ENCODE assay signal across 8 cellular contexts in genomic region chr16:27639588-27640276, GRCh38.
DNase-seq lines count a peak whose midpoint lies in the region; ATAC-seq and TF ChIP-seq lines count a peak whose summit lies in the region.

No MANE protein-coding gene starts in this region.

- H3K4me3 ChIP-seq in DOHH2 (ENCODE audit: low read length) = no peak overlapping the region

- intact Hi-C loops in activated CD4-positive, alpha-beta memory T cell treated with anti-CD3 and anti-CD28 coated beads for 36 hours (cut with micrococcal nuclease) = loop anchor here (5.0 kb wide), 1 partner anchor 228 kb away; no protein-coding TSS in a partner anchor
- intact Hi-C loops in posterior vena cava (cut with DNase I) = loop anchor here in 1 of 2 donors (1.0 kb wide), 1 partner anchor 40 kb away; no protein-coding TSS in a partner anchor

- no peak overlapping the region for H3K4me3 Mint-ChIP-seq in activated CD4-positive, alpha-beta memory T cell treated with anti-CD3 and anti-CD28 coated beads for 36 hours
- H3K4me3 Mint-ChIP-seq in glutamatergic neuron (ENCODE audit: unreplicated experiment) = no peak overlapping the region

- POLR2A ChIA-PET in activated CD4-positive, alpha-beta memory T cell treated with anti-CD3 and anti-CD28 coated beads for 36 hours (lab: Charles Lee) = no interaction called here

- H3K9me3 ChIP-seq in DOHH2 (ENCODE audit: control insufficient read depth, insufficient read depth, low read length) = no peaks in the 10 kb centered on the region

- no peaks in the 10 kb centered on the region for H3F3A ChIP-seq in DOHH2 (ENCODE audit: control insufficient read depth, insufficient read depth)

- H3K9me3 Mint-ChIP-seq in activated CD4-positive, alpha-beta memory T cell treated with anti-CD3 and anti-CD28 coated beads for 36 hours = no peaks in the 10 kb centered on the region
- H3K9me3 Mint-ChIP-seq in glutamatergic neuron (ENCODE audit: unreplicated experiment) = peaks cover 1% of the 10 kb centered on the region

- H3K36me3 Mint-ChIP-seq in activated CD4-positive, alpha-beta memory T cell treated with anti-CD3 and anti-CD28 coated beads for 36 hours = peaks cover 12% of the 10 kb centered on the region
- no peaks in the 10 kb centered on the region for H3K36me3 Mint-ChIP-seq in glutamatergic neuron (ENCODE audit: unreplicated experiment)

- H3K27me3 ChIP-seq in DOHH2 (ENCODE audit: control insufficient read depth, low read length) = no peaks in the 10 kb centered on the region

- no peaks in the 10 kb centered on the region for H3K4me1 ChIP-seq in DOHH2 (ENCODE audit: control insufficient read depth, low read length)

- H3K36me3 ChIP-seq in DOHH2 (ENCODE audit: control insufficient read depth, low read length) = no peaks in the 10 kb centered on the region

- no peaks in the 10 kb centered on the region for H4K20me1 ChIP-seq in DOHH2 (ENCODE audit: control insufficient read depth, insufficient read depth, low read depth, low read length)

- no peaks in the 10 kb centered on the region for H3K79me2 ChIP-seq in DOHH2 (ENCODE audit: control insufficient read depth, low read length)

- no peaks in the 10 kb centered on the region for H3K4me1 Mint-ChIP-seq in activated CD4-positive, alpha-beta memory T cell treated with anti-CD3 and anti-CD28 coated beads for 36 hours (ENCODE audit: low read depth)
- peaks cover 14% of the 10 kb centered on the region for H3K4me1 Mint-ChIP-seq in glutamatergic neuron (ENCODE audit: low read depth, unreplicated experiment)

- CTCF ChIA-PET in activated CD4-positive, alpha-beta memory T cell treated with anti-CD3 and anti-CD28 coated beads for 36 hours (lab: Charles Lee) = interaction anchor here (0.6 to 1.6 kb wide), 8 partner anchors 10 to 431 kb away, joined by 3 to 8 read pairs (median 4); no protein-coding TSS in a partner anchor

- peak; percentile 87 for TF ChIP-seq CTCF in DOHH2 (IDR thresholded peaks at IDR 0.05; ENCODE audit: low read depth, low read length, poor library complexity, severe bottlenecking)
- TF ChIP-seq CTCF in glutamatergic neuron (IDR thresholded peaks at IDR 0.05; ENCODE audit: partially characterized antibody, unreplicated experiment) = peak; percentile 69

- H3K4me2 ChIP-seq in DOHH2 (ENCODE audit: low read length) = no peak overlapping the region

- H3K9me2 ChIP-seq in DOHH2 (replicated peaks; ENCODE audit: control insufficient read depth, low read length) = no peaks in the 10 kb centered on the region

- H3K27ac ChIP-seq in DOHH2 (ENCODE audit: low read depth, low read length) = no peak overlapping the region

- ATAC-seq in GM21447 (IDR thresholded peaks at IDR 0.05; ENCODE audit: unreplicated experiment) (peak; percentile 70), HG03469 (IDR thresholded peaks at IDR 0.05; ENCODE audit: unreplicated experiment) (no peak)

- no peaks in the 10 kb centered on the region for H3K27me3 Mint-ChIP-seq in activated CD4-positive, alpha-beta memory T cell treated with anti-CD3 and anti-CD28 coated beads for 36 hours
- H3K27me3 Mint-ChIP-seq in glutamatergic neuron (ENCODE audit: unreplicated experiment) = no peaks in the 10 kb centered on the region

- H3K27ac Mint-ChIP-seq in activated CD4-positive, alpha-beta memory T cell treated with anti-CD3 and anti-CD28 coated beads for 36 hours = no peak overlapping the region
- H3K27ac Mint-ChIP-seq in glutamatergic neuron (ENCODE audit: unreplicated experiment) = peak overlapping the region; percentile 18

- DNase-seq in NCI-H1694 (lab: John Stamatoyannopoulos, UW) (peak; percentile 53), glutamatergic neuron (no peak), posterior vena cava (ENCODE audit: low spot score) (peak; percentile 25)
- peak; percentile 36 for DNase-seq in activated CD4-positive, alpha-beta memory T cell treated with anti-CD3 and anti-CD28 coated beads for 36 hours
- DNase-seq in activated CD4-positive, CD25-positive, alpha-beta regulatory T cell (lab: John Stamatoyannopoulos, UW) = no peak

Comparison
In these comparisons a context has a peak if more than half of its experiments do, and no peak if none do; other contexts are left out.
1. DNase-seq: peak in NCI-H1694 (single experiment), activated CD4-positive, alpha-beta memory T cell treated with anti-CD3 and anti-CD28 coated beads for 36 hours (single experiment) and posterior vena cava (single experiment); none in glutamatergic neuron (single experiment) and activated CD4-positive, CD25-positive, alpha-beta regulatory T cell (0 of 4).